In genomic region chr1:30649321-30649991, GRCh38 we compare ENCODE assay signal across 19 cellular contexts.
A peak's percentile ranks its signal among the peaks of the same experiment; 100 is the strongest.
DNase-seq lines count a peak whose midpoint lies in the region; ATAC-seq, FAIRE-seq and TF ChIP-seq lines count a peak whose summit lies in the region.
"Had no signal": no experiment of that assay in that cellular context is flagged by ENCODE, and none has a peak within 500 bp of the region (broad histone marks: within the 10 kb centered on the region; RNA-seq: fewer than 3 reads in every experiment).

No MANE protein-coding gene starts in this region.

- POLR2A ChIA-PET in MCF 10A (lab: Yijun Ruan, JAX) (interaction anchor here (0.7 kb wide), 1 partner anchor 18 kb away, joined by 4 read pairs; no protein-coding TSS in a partner anchor), K562 (lab: Yijun Ruan, JAX) (interaction anchor here (0.7 to 1.2 kb wide), 4 partner anchors 10 to 48 kb away, joined by 3 to 4 read pairs (median 3); no protein-coding TSS in a partner anchor)

- no peak for TF ChIP-seq EP300 in K562 (IDR thresholded peaks at IDR 0.05; ENCODE audit: low read length)

- DNase-seq in MCF 10A (ENCODE audit: unreplicated experiment) = peak; percentile 40
- DNase-seq in breast epithelium (ENCODE audit: low spot score in 2 of 2) = no peak
- DNase-seq in K562 (ENCODE audit: extremely low read depth in 1 of 4, low spot score in 3 of 4) = no peak
- DNase-seq in kidney tubule cell (ENCODE audit: low spot score) = peak; percentile 91
- no peak for DNase-seq in osteoblast (ENCODE audit: insufficient read length, low spot score, missing footprints)
- DNase-seq: activated CD8-positive, alpha-beta T cell treated with anti-CD3 and anti-CD28 coated beads, Interleukin-2, amount 10 ng/mL, durations not matched to agents 7 days and 5 days; activated naive CD8-positive, alpha-beta T cell treated with anti-CD3 and anti-CD28 coated beads, Interleukin-2, amount 50 U/mL, for 24 hours; CD4-positive, CD25-positive, alpha-beta regulatory T cell; central memory CD4-positive, alpha-beta T cell; effector memory CD8-positive, alpha-beta T cell; NCI-H1694 treated with DMSO at 0.1 percent for 48 hours; NCI-H524; stimulated activated CD4-positive, alpha-beta T cell treated with anti-CD3 and anti-CD28 coated beads, Interleukin-12 subunit alpha, Interleukin-12 subunit beta, amount 100 ng/mL, for 4 hours; stimulated activated naive CD4-positive, alpha-beta T cell; uterus had no signal

- TF ChIP-seq POLR2A in breast epithelium (IDR thresholded peaks at IDR 0.05) (no peak), K562 (conservative IDR thresholded peaks at IDR 0.05) (no peak)

- H3K27me3 Mint-ChIP-seq in MCF 10A (ENCODE audit: insufficient read depth, unreplicated experiment) = no peaks in the 10 kb centered on the region

- peaks cover 4% of the 10 kb centered on the region for H3K9me1 ChIP-seq in K562 (ENCODE audit: control insufficient read depth, insufficient read depth, low read length)

- H3K4me1 ChIP-seq in breast epithelium = no peaks in the 10 kb centered on the region
- H3K4me1 ChIP-seq in K562 (replicated peaks in 1 of 2; ENCODE audit: control insufficient read depth in 2 of 2, insufficient read depth in 2 of 2, low read length in 2 of 2) = no peaks in the 10 kb centered on the region
- H3K4me1 ChIP-seq in urinary bladder (ENCODE audit: insufficient read depth) = no peaks in the 10 kb centered on the region
- H3K4me1 ChIP-seq in osteoblast (ENCODE audit: insufficient read depth, low read length) = no peaks in the 10 kb centered on the region
- H3K4me1 ChIP-seq: A549, uterus had no signal

- H3K36me3 Mint-ChIP-seq in MCF 10A (ENCODE audit: insufficient read depth, unreplicated experiment) = peaks cover 5% of the 10 kb centered on the region
- H3K36me3 Mint-ChIP-seq: CD4-positive, CD25-positive, alpha-beta regulatory T cell had no signal

- no peak for TF ChIP-seq RAD21 in K562 (CRISPR knock-in tag; conservative IDR thresholded peaks at IDR 0.05 in 1 of 2, IDR thresholded peaks at IDR 0.05 in 1 of 2)

- H3K27me3 ChIP-seq in breast epithelium (peaks cover 0 to 8% of the 10 kb centered on the region in 2 donors), K562 (ENCODE audit: control insufficient read depth in 2 of 2, insufficient read depth in 2 of 2, low read length in 2 of 2) (peaks cover 8 to 35% of the 10 kb centered on the region in 2 experiments; a peak in 4 of 5 replicates), osteoblast (ENCODE audit: insufficient read depth, low read length) (peaks cover 31% of the 10 kb centered on the region)
- H3K27me3 ChIP-seq: uterus had no signal

- H3K27ac ChIP-seq in breast epithelium = no peak overlapping the region
- H3K27ac ChIP-seq in K562 (ENCODE audit: extremely low read depth, low read depth, low read length) = no peak overlapping the region
- peak overlapping the region; percentile 57 for H3K27ac ChIP-seq in urinary bladder (ENCODE audit: low read depth)
- H3K27ac ChIP-seq in osteoblast (ENCODE audit: low read depth, low read length) = no peak overlapping the region
- H3K27ac ChIP-seq: A549 had no signal

- H3K4me1 Mint-ChIP-seq in MCF 10A (ENCODE audit: insufficient read depth, unreplicated experiment) = peaks cover 30% of the 10 kb centered on the region
- H3K4me1 Mint-ChIP-seq: activated naive CD8-positive, alpha-beta T cell treated with anti-CD3 and anti-CD28 coated beads, Interleukin-2, amount 50 U/mL, for 24 hours had no signal

- BruUV-seq in MCF 10A (replicated peaks; lab: Mats Ljungman, UMichigan) = no TSS peak
- no TSS peak for BruUV-seq in K562 (replicated peaks; lab: Mats Ljungman, UMichigan)

- no peaks in the 10 kb centered on the region for H3K9me3 Mint-ChIP-seq in MCF 10A (ENCODE audit: unreplicated experiment)
- H3K9me3 Mint-ChIP-seq: activated naive CD8-positive, alpha-beta T cell treated with anti-CD3 and anti-CD28 coated beads, Interleukin-2, amount 50 U/mL, for 24 hours; effector memory CD8-positive, alpha-beta T cell had no signal

- intact Hi-C loops in MCF 10A (cut with micrococcal nuclease) = no loop called here
- intact Hi-C loops in breast epithelium (cut with DNase I; ENCODE audit: low total_unique reads) = no loop called here
- intact Hi-C loops in K562 (cut with micrococcal nuclease) = no loop called here

- no peak overlapping the region for H3K4me3 ChIP-seq in breast epithelium
- H3K4me3 ChIP-seq in K562 = no peak overlapping the region
- no peak overlapping the region for H3K4me3 ChIP-seq in urinary bladder (ENCODE audit: low read depth, low read length)
- H3K4me3 ChIP-seq in osteoblast (ENCODE audit: insufficient read depth, low read length) = no peak overlapping the region
- H3K4me3 ChIP-seq: A549, uterus had no signal

- in situ Hi-C loops in K562 (cut with MboI) = no loop called here

- H4K20me1 ChIP-seq in K562 (replicated peaks; ENCODE audit: control insufficient read depth, insufficient read depth, low read length) = peaks cover 4% of the 10 kb centered on the region; the same call in 1 of the 2 replicates
- H4K20me1 ChIP-seq in osteoblast (ENCODE audit: insufficient read depth, low read length) = no peaks in the 10 kb centered on the region

- no peaks in the 10 kb centered on the region for H3K36me3 ChIP-seq in breast epithelium
- H3K36me3 ChIP-seq in K562 (ENCODE audit: control insufficient read depth, insufficient read depth, low read length) = no peaks in the 10 kb centered on the region
- no peaks in the 10 kb centered on the region for H3K36me3 ChIP-seq in urinary bladder (ENCODE audit: insufficient read depth)
- no peaks in the 10 kb centered on the region for H3K36me3 ChIP-seq in osteoblast (ENCODE audit: insufficient read depth, low read length)
- H3K36me3 ChIP-seq: uterus had no signal

- H3K4me3 Mint-ChIP-seq in MCF 10A (ENCODE audit: unreplicated experiment) = no peak overlapping the region
- H3K4me3 Mint-ChIP-seq: activated CD8-positive, alpha-beta T cell treated with anti-CD3 and anti-CD28 coated beads, Interleukin-2, amount 10 ng/mL, durations not matched to agents 7 days and 5 days; activated naive CD8-positive, alpha-beta T cell treated with anti-CD3 and anti-CD28 coated beads, Interleukin-2, amount 50 U/mL, for 24 hours; CD4-positive, CD25-positive, alpha-beta regulatory T cell; effector memory CD8-positive, alpha-beta T cell had no signal

- no peak overlapping the region for H3K9ac ChIP-seq in K562 (ENCODE audit: insufficient read depth in 1 of 2, low read depth in 2 of 2, low read length in 2 of 2)

- 5% methylated on average over 8 of the region's 8 CpGs for WGBS in K562 (ENCODE audit: insufficient coverage, low coverage, missing lambda C conversion rate)
- WGBS in urinary bladder = 70% methylated on average over 8 of the region's 8 CpGs

- H3K79me2 ChIP-seq in K562 (ENCODE audit: control insufficient read depth, insufficient read depth, low read length) = no peaks in the 10 kb centered on the region
- no peaks in the 10 kb centered on the region for H3K79me2 ChIP-seq in osteoblast (ENCODE audit: insufficient read depth, low read length)

- TF ChIP-seq CTCF in MCF 10A (IDR thresholded peaks at IDR 0.05; ENCODE audit: unreplicated experiment) (no peak), breast epithelium (IDR thresholded peaks at IDR 0.05) (no peak), K562 (IDR thresholded peaks at IDR 0.05 in 2 of 3, conservative IDR thresholded peaks at IDR 0.05 in 1 of 3; ENCODE audit: insufficient read depth in 2 of 3, low read depth in 1 of 3, low read length in 3 of 3) (no peak), osteoblast (IDR thresholded peaks at IDR 0.05; ENCODE audit: extremely low read depth, low read depth, low read length) (no peak)

- H3K27ac Mint-ChIP-seq in MCF 10A (ENCODE audit: low read depth, unreplicated experiment) = no peak overlapping the region
- H3K27ac Mint-ChIP-seq: activated naive CD8-positive, alpha-beta T cell treated with anti-CD3 and anti-CD28 coated beads, Interleukin-2, amount 50 U/mL, for 24 hours; CD4-positive, CD25-positive, alpha-beta regulatory T cell had no signal

- H2AFZ ChIP-seq in K562 (ENCODE audit: low read depth, low read length) (no peak overlapping the region), osteoblast (ENCODE audit: low read length) (no peak overlapping the region)

- no peaks in the 10 kb centered on the region for H3K9me3 ChIP-seq in breast epithelium
- no peaks in the 10 kb centered on the region for H3K9me3 ChIP-seq in K562 (replicated peaks; ENCODE audit: control insufficient read depth, insufficient read depth, low read depth, low read length)
- no peaks in the 10 kb centered on the region for H3K9me3 ChIP-seq in osteoblast (ENCODE audit: low read depth, low read length)
- H3K9me3 ChIP-seq: A549, uterus had no signal

- H3K4me2 ChIP-seq in K562 (ENCODE audit: insufficient read depth, low read length) (no peak overlapping the region), osteoblast (ENCODE audit: insufficient read depth, low read length) (no peak overlapping the region)
- H3K4me2 ChIP-seq: A549 had no signal

- FAIRE-seq in K562 (lab: Jason Lieb, UNC) = no peak
- FAIRE-seq: A549 had no signal

- ATAC-seq in K562 (no peak; the same call in 2 of the 3 replicates), GM19463 (IDR thresholded peaks at IDR 0.05; ENCODE audit: unreplicated experiment) (no peak), HG03521 (IDR thresholded peaks at IDR 0.05; ENCODE audit: unreplicated experiment) (no peak)
- ATAC-seq: activated CD8-positive, alpha-beta T cell treated with anti-CD3 and anti-CD28 coated beads, Interleukin-2, amount 10 ng/mL, durations not matched to agents 7 days and 5 days; activated naive CD8-positive, alpha-beta T cell treated with anti-CD3 and anti-CD28 coated beads, Interleukin-2, amount 50 U/mL, for 24 hours; effector memory CD8-positive, alpha-beta T cell had no signal

- CTCF ChIA-PET in MCF 10A (lab: Yijun Ruan, JAX) (interaction anchor here (0.7 kb wide), 1 partner anchor 516 kb away, joined by 4 read pairs; no protein-coding TSS in a partner anchor), K562 (lab: Yijun Ruan, JAX; ENCODE audit: low intra/inter-chr PET ratio) (no interaction called here)

TF ChIP-seq in K562, 482 proteins besides CTCF, POLR2A, EP300 and RAD21:
- TF ChIP-seq SNIP1 (IDR thresholded peaks at IDR 0.05; ENCODE audit: low read depth) (no peak), THRB (CRISPR knock-in tag; conservative IDR thresholded peaks at IDR 0.05) (peak; percentile 55; the same call in 1 of the 2 replicates), SRSF7 (optimal IDR thresholded peaks at IDR 0.05; ENCODE audit: low read depth, low read length) (no peak)

Comparison
In these comparisons a context has a peak if more than half of its experiments do, and no peak if none do; other contexts are left out.
1. DNase-seq: peak in MCF 10A (single experiment) and kidney tubule cell (single experiment); none in breast epithelium (0 of 2), K562 (0 of 4) and osteoblast (single experiment).